In the genomic region with DNA sequence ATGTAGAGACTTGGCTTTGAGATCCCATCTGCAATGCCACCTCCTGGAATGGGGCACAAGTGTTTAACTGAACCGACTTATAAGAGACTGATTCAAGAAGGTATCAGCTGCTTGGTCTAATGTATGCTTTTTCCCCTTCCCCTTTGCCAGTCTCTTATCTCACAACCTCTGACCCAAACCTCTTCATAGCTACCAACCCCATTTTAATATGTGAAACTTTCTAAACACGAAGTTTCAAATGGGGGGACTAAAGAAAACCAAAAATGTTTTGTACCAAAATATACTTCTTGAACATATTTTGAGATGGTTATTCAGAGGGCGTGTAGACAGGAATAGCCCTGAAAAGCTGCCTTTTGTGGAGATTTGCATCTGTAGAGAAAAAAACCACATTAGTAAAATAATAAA, we compare ENCODE assay signal across 24 cellular contexts.
DNase-seq lines count a peak whose midpoint lies in the region; ATAC-seq and TF ChIP-seq lines count a peak whose summit lies in the region.
"Had no signal": no experiment of that assay in that cellular context is flagged by ENCODE, and none has a peak within 500 bp of the region (broad histone marks: within the 10 kb centered on the region; RNA-seq: fewer than 3 reads in every experiment).

No MANE protein-coding gene starts in this region.

- 87 to 91% (median 87%) methylated on average over 3 of the region's 3 CpGs for WGBS in ovary, 3 donors
- WGBS in aorta, 2 donors, result 82 to 85% methylated on average over 3 of the region's 3 CpGs

- H3K36me3 ChIP-seq in GM23338 (ENCODE audit: insufficient read depth) (no peaks in the 10 kb centered on the region), ovary (no peaks in the 10 kb centered on the region), aorta (ENCODE audit: control insufficient read depth in 1 of 2, insufficient read depth in 2 of 2, low read length in 1 of 2) (no peaks in the 10 kb centered on the region)
- H3K36me3 ChIP-seq: cardiac muscle cell, lower lobe of right lung, uterus had no signal

- H2AFZ ChIP-seq in GM23338, result peak overlapping the region; percentile 30; the same call in 1 of the 2 replicates

- no peaks in the 10 kb centered on the region for H3K9me2 ChIP-seq in GM23338 (ENCODE audit: insufficient read depth)

- TF ChIP-seq CTCF in GM12865 (IDR thresholded peaks at IDR 0.05; ENCODE audit: insufficient read depth, low read depth, low read length, missing control alignments) (no peak), GM23338 (conservative IDR thresholded peaks at IDR 0.05; ENCODE audit: low read depth in 2 of 2) (no peak), ovary (IDR thresholded peaks at IDR 0.05) (no peak)

- no peak overlapping the region for H3K27ac ChIP-seq in GM23338 (ENCODE audit: low read depth)
- H3K27ac ChIP-seq in ovary, result no peak overlapping the region
- H3K27ac ChIP-seq in aorta (ENCODE audit: low read depth in 1 of 2, low read length in 2 of 2), result no peak overlapping the region
- H3K27ac ChIP-seq: A549, C4-2B, cardiac muscle cell, lower lobe of right lung, uterus had no signal

- intact Hi-C loops in ovary (cut with DNase I) (no loop called here), aorta (cut with DNase I) (no loop called here)

- no peaks in the 10 kb centered on the region for H3F3A ChIP-seq in GM23338 (replicated peaks; ENCODE audit: low read depth)

- peaks cover 11% of the 10 kb centered on the region for H3K9me3 Mint-ChIP-seq in GM23338

- H3K27ac Mint-ChIP-seq in GM23338, result no peak overlapping the region
- H3K27ac Mint-ChIP-seq: activated CD4-positive, alpha-beta T cell treated with anti-CD3 and anti-CD28 coated beads, Interleukin-2, amount 10 ng/mL, durations not matched to agents 7 days and 5 days had no signal

- ATAC-seq in GM19043 (IDR thresholded peaks at IDR 0.05; ENCODE audit: low read depth, unreplicated experiment) (peak; percentile 45), GM23338 (no peak), HG03280 (IDR thresholded peaks at IDR 0.05; ENCODE audit: unreplicated experiment) (peak; percentile 68), aorta (ENCODE audit: low FRiP score) (no peak)
- ATAC-seq: lower lobe of right lung had no signal

- H3K4me3 Mint-ChIP-seq in GM23338, result no peak overlapping the region
- H3K4me3 Mint-ChIP-seq: activated CD4-positive, alpha-beta T cell treated with anti-CD3 and anti-CD28 coated beads, Interleukin-2, amount 10 ng/mL, durations not matched to agents 7 days and 5 days had no signal

- peak; percentile 6 for DNase-seq in GM12865 (ENCODE audit: low read depth)
- no peak for DNase-seq in GM23338 (ENCODE audit: low spot score)
- DNase-seq in ovary, result no peak
- no peak for DNase-seq in activated T-cell treated with anti-CD3 and anti-CD28 coated beads, Interleukin-2, amount 50 U/mL, for 1 hour
- no peak for DNase-seq in midbrain (lab: John Stamatoyannopoulos, UW)
- no peak for DNase-seq in aorta
- DNase-seq: activated CD4-positive, alpha-beta T cell treated with anti-CD3 and anti-CD28 coated beads, Interleukin-2, amount 10 ng/mL, durations not matched to agents 7 days and 5 days; activated CD8-positive, alpha-beta memory T cell treated with anti-CD3 and anti-CD28 coated beads, Interleukin-2, amount 50 U/mL, for 4 hours; activated effector memory CD4-positive, alpha-beta T cell treated with anti-CD3 and anti-CD28 coated beads, Interleukin-2, amount 50 U/mL, for 16 hours; erythroblast; foreskin melanocyte; GF-D8; hippocampal formation; islet precursor cell; lower lobe of right lung; SHP77 treated with DMSO at 0.1 percent for 48 hours; stimulated activated CD4-positive, alpha-beta T cell treated with anti-CD3 and anti-CD28 coated beads, Interleukin-4, amount 100 ng/mL, for 24 hours; substantia nigra; uterus had no signal

- no peak overlapping the region for H3K4me2 ChIP-seq in GM23338
- H3K4me2 ChIP-seq: A549 had no signal

- H3K27me3 Mint-ChIP-seq in GM23338 (ENCODE audit: insufficient read depth, low read depth, poor library complexity), result no peaks in the 10 kb centered on the region

- peaks cover 8% of the 10 kb centered on the region; the same call in 2 of the 3 replicates for H3K4me1 Mint-ChIP-seq in GM23338
- H3K4me1 Mint-ChIP-seq: activated CD4-positive, alpha-beta T cell treated with anti-CD3 and anti-CD28 coated beads, Interleukin-2, amount 10 ng/mL, durations not matched to agents 7 days and 5 days had no signal

- H3K4me3 ChIP-seq in GM12865 (ENCODE audit: low read depth, low read length), result no peak overlapping the region
- H3K4me3 ChIP-seq in GM23338, result no peak overlapping the region
- H3K4me3 ChIP-seq in ovary, result no peak overlapping the region
- no peak overlapping the region for H3K4me3 ChIP-seq in aorta (ENCODE audit: low read length in 2 of 2)
- H3K4me3 ChIP-seq: A549, cardiac muscle cell, lower lobe of right lung, uterus had no signal

- no peak for TF ChIP-seq POLR2A in ovary (IDR thresholded peaks at IDR 0.05)

- H3K79me2 ChIP-seq in GM23338 (replicated peaks; ENCODE audit: insufficient read depth), result no peaks in the 10 kb centered on the region

- H4K20me1 ChIP-seq in GM23338 (replicated peaks; ENCODE audit: insufficient read depth), result no peaks in the 10 kb centered on the region

- peaks cover 3% of the 10 kb centered on the region for H3K4me1 ChIP-seq in GM23338 (ENCODE audit: insufficient read depth)
- H3K4me1 ChIP-seq in ovary (ENCODE audit: insufficient read depth), result no peaks in the 10 kb centered on the region
- no peaks in the 10 kb centered on the region for H3K4me1 ChIP-seq in aorta (ENCODE audit: control insufficient read depth in 1 of 2, insufficient read depth in 2 of 2, low read length in 2 of 2)
- H3K4me1 ChIP-seq: A549, lower lobe of right lung, uterus had no signal

- H3K27me3 ChIP-seq in GM23338 (ENCODE audit: insufficient read depth) (no peaks in the 10 kb centered on the region), ovary (no peaks in the 10 kb centered on the region), aorta (ENCODE audit: control insufficient read depth in 1 of 2, insufficient read depth in 2 of 2, low read length in 1 of 2) (no peaks in the 10 kb centered on the region)
- H3K27me3 ChIP-seq: cardiac muscle cell, uterus had no signal

- H3K36me3 Mint-ChIP-seq in GM23338 (ENCODE audit: low read depth), result peaks cover 10% of the 10 kb centered on the region

- TF ChIP-seq EP300 in ovary (IDR thresholded peaks at IDR 0.05), result no peak

- peaks cover 0 to 4% of the 10 kb centered on the region in 2 donors for H3K9me3 ChIP-seq in ovary
- no peaks in the 10 kb centered on the region for H3K9me3 ChIP-seq in aorta (ENCODE audit: control insufficient read depth, low read length)
- H3K9me3 ChIP-seq: A549, lower lobe of right lung, uterus had no signal

TF ChIP-seq in GM23338, 12 proteins besides CTCF, POLR2A, EP300 and RAD21:
- TF ChIP-seq STAT1 (IDR thresholded peaks at IDR 0.05; ENCODE audit: unreplicated experiment) (no peak), EZH2 (IDR thresholded peaks at IDR 0.05; ENCODE audit: low read depth, unreplicated experiment) (no peak), JUNB (IDR thresholded peaks at IDR 0.05; ENCODE audit: unreplicated experiment) (no peak), ZNF114 (CRISPR knock-in tag; IDR thresholded peaks at IDR 0.05) (no peak)
- TF ChIP-seq, protein P1, sequence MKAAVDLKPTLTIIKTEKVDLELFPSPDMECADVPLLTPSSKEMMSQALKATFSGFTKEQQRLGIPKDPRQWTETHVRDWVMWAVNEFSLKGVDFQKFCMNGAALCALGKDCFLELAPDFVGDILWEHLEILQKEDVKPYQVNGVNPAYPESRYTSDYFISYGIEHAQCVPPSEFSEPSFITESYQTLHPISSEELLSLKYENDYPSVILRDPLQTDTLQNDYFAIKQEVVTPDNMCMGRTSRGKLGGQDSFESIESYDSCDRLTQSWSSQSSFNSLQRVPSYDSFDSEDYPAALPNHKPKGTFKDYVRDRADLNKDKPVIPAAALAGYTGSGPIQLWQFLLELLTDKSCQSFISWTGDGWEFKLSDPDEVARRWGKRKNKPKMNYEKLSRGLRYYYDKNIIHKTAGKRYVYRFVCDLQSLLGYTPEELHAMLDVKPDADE (IDR thresholded peaks at IDR 0.05), result no peak
TF ChIP-seq in GM23338: peak in this region for 0.

Comparison
In these comparisons a context has a peak if more than half of its experiments do, and no peak if none do; other contexts are left out.
1. ATAC-seq: peak in GM19043 (single experiment) and HG03280 (single experiment); none in GM23338 (single experiment) and aorta (single experiment).